15 cellular contexts compared by ENCODE assay signal in genomic region chr5:90878081-90878480, GRCh38.
DNase-seq lines count a peak whose midpoint lies in the region; ATAC-seq, FAIRE-seq and TF ChIP-seq lines count a peak whose summit lies in the region.
"Had no signal": no experiment of that assay in that cellular context is flagged by ENCODE, and none has a peak within 500 bp of the region (broad histone marks: within the 10 kb centered on the region; RNA-seq: fewer than 3 reads in every experiment).

No MANE protein-coding gene starts in this region.

- H3K36me3 ChIP-seq in K562 (ENCODE audit: control insufficient read depth, insufficient read depth, low read length) = peaks cover 20% of the 10 kb centered on the region; the same call in 2 of the 3 replicates
- H3K36me3 ChIP-seq in iPS-18a (ENCODE audit: control insufficient read depth, low read depth, low read length) = peaks cover 4% of the 10 kb centered on the region
- H3K36me3 ChIP-seq in pancreas = no peaks in the 10 kb centered on the region
- H3K36me3 ChIP-seq: breast epithelium, neural progenitor cell, tibial artery had no signal

- peak overlapping the region in 2 of 3 experiments; percentile 53 to 85; a peak in 3 of 7 replicates for H3K27ac Mint-ChIP-seq in H9
- H3K27ac Mint-ChIP-seq: activated CD8-positive, alpha-beta T cell treated with anti-CD3 and anti-CD28 coated beads, Interleukin-2, amount 10 ng/mL, durations not matched to agents 7 days and 5 days; neural progenitor cell had no signal

- no peaks in the 10 kb centered on the region for H3K9me1 ChIP-seq in K562 (ENCODE audit: control insufficient read depth, insufficient read depth, low read length)

- no peaks in the 10 kb centered on the region for H3K23me2 ChIP-seq in H9 (ENCODE audit: insufficient read length, low read depth, low read length, poor library complexity, severe bottlenecking)

- no peak for ATAC-seq in K562
- ATAC-seq in pancreas = peak; percentile 66 to 84 (median 74)
- no peak for ATAC-seq in GM18511 (IDR thresholded peaks at IDR 0.05; ENCODE audit: unreplicated experiment)
- ATAC-seq: activated CD8-positive, alpha-beta T cell treated with anti-CD3 and anti-CD28 coated beads, Interleukin-2, amount 10 ng/mL, durations not matched to agents 7 days and 5 days had no signal

- no peak overlapping the region for H2BK20ac ChIP-seq in H9 (ENCODE audit: low read depth, low read length, poor library complexity, severe bottlenecking)

- TF ChIP-seq EP300 in K562 (IDR thresholded peaks at IDR 0.05; ENCODE audit: low read length) = no peak

- H3K79me2 ChIP-seq in H9 (ENCODE audit: insufficient read depth, low read length) = no peaks in the 10 kb centered on the region
- H3K79me2 ChIP-seq in K562 (ENCODE audit: control insufficient read depth, insufficient read depth, low read length) = no peaks in the 10 kb centered on the region

- H4K5ac ChIP-seq in H9 (ENCODE audit: insufficient read length, low read depth, low read length) = no peak overlapping the region

- H2BK12ac ChIP-seq in H9 (ENCODE audit: insufficient read length, low read depth, low read length) = no peak overlapping the region

- no peak overlapping the region for H3K4ac ChIP-seq in H9 (ENCODE audit: low read depth, low read length)

- H3K4me1 ChIP-seq in H9 (ENCODE audit: insufficient read depth, low read length) = peaks cover 5% of the 10 kb centered on the region; the same call in 1 of the 2 replicates
- peaks cover 0 to 9% of the 10 kb centered on the region in 2 experiments; a peak in 1 of 5 replicates for H3K4me1 ChIP-seq in K562 (replicated peaks in 1 of 2; ENCODE audit: control insufficient read depth in 2 of 2, insufficient read depth in 2 of 2, low read length in 2 of 2)
- H3K4me1 ChIP-seq in iPS-18a (ENCODE audit: control insufficient read depth, low read depth, low read length) = peaks cover 49% of the 10 kb centered on the region
- H3K4me1 ChIP-seq in pancreas = peaks cover 4 to 20% (median 19%) of the 10 kb centered on the region in 3 donors
- H3K4me1 ChIP-seq: breast epithelium had no signal

- DNase-seq in H9 (no peak), K562 (ENCODE audit: extremely low read depth in 1 of 4, low spot score in 3 of 4) (no peak), pancreas (peak in 1 of 6 donors; percentile 12), globus pallidus (ENCODE audit: low spot score) (no peak), T-helper 9 cell (no peak), cerebellum (ENCODE audit: low spot score) (no peak)
- DNase-seq: activated CD8-positive, alpha-beta T cell treated with anti-CD3 and anti-CD28 coated beads, Interleukin-2, amount 10 ng/mL, durations not matched to agents 7 days and 5 days; activated naive CD4-positive, alpha-beta T cell treated with Interleukin-2 at 50 U/mL for 16 hours; T1000 had no signal

- no peak overlapping the region for H2BK15ac ChIP-seq in H9 (ENCODE audit: low read depth, low read length)

- TF ChIP-seq CTCF in H9 (conservative IDR thresholded peaks at IDR 0.05) (no peak), K562 (IDR thresholded peaks at IDR 0.05 in 2 of 3, conservative IDR thresholded peaks at IDR 0.05 in 1 of 3; ENCODE audit: insufficient read depth in 2 of 3, low read depth in 1 of 3, low read length in 3 of 3) (no peak), pancreas (IDR thresholded peaks at IDR 0.05) (no peak)

- H4K8ac ChIP-seq in H9 (replicated peaks; ENCODE audit: insufficient read length, low read depth, low read length) = no peak overlapping the region

- H2AFZ ChIP-seq in H9 (ENCODE audit: low read length) (no peak overlapping the region), K562 (ENCODE audit: low read depth, low read length) (no peak overlapping the region)
- H2AFZ ChIP-seq: neural progenitor cell had no signal

- H3K23ac ChIP-seq in H9 (ENCODE audit: insufficient read length, low read depth, low read length) = no peak overlapping the region

- no CpG with 5 or more reads among the region's 7 CpGs for WGBS in H9 (ENCODE audit: extremely low coverage, insufficient read length, low lambda C conversion rate)
- 54% methylated on average over 7 of the region's 7 CpGs for WGBS in K562 (ENCODE audit: insufficient coverage, low coverage, missing lambda C conversion rate)
- 35 to 37% methylated on average over 7 of the region's 7 CpGs for WGBS in pancreas, 2 donors

- H3K36me3 Mint-ChIP-seq in H9 (ENCODE audit: insufficient read depth in 1 of 3, low read depth in 3 of 3) = peaks cover 4 to 18% (median 4%) of the 10 kb centered on the region in 3 experiments

- H4K20me1 ChIP-seq in H9 (ENCODE audit: control insufficient read depth, insufficient read depth, insufficient read length) = no peaks in the 10 kb centered on the region
- H4K20me1 ChIP-seq in K562 (replicated peaks; ENCODE audit: control insufficient read depth, insufficient read depth, low read length) = no peaks in the 10 kb centered on the region

- H3K27ac ChIP-seq in H9 (ENCODE audit: insufficient read length, low read depth, low read length) (no peak overlapping the region), K562 (ENCODE audit: extremely low read depth, low read depth, low read length) (0 out of 3 replicates have a peak overlapping the region, but pooled peaks have one; percentile 21), iPS-18a (ENCODE audit: low read length) (peak overlapping the region; percentile 9), pancreas (peak overlapping the region in 2 of 4 donors; percentile 2 to 52)
- H3K27ac ChIP-seq: epithelial cell of prostate, neural progenitor cell had no signal

- no peak for TF ChIP-seq POLR2A in K562 (conservative IDR thresholded peaks at IDR 0.05)

- H4K91ac ChIP-seq in H9 (ENCODE audit: insufficient read length, low read depth, low read length) = no peak overlapping the region

- in situ Hi-C loops in K562 (cut with MboI) = no loop called here

- H3K14ac ChIP-seq in H9 (ENCODE audit: insufficient read depth, low read length) = no peak overlapping the region

- TF ChIP-seq RAD21 in K562 (CRISPR knock-in tag; conservative IDR thresholded peaks at IDR 0.05 in 1 of 2, IDR thresholded peaks at IDR 0.05 in 1 of 2) = no peak

- H2BK120ac ChIP-seq in H9 (ENCODE audit: low read depth, low read length, poor library complexity, severe bottlenecking) = no peak overlapping the region

- POLR2A ChIA-PET in K562 (lab: Yijun Ruan, JAX) = interaction anchor here (1.0 to 1.1 kb wide), 3 partner anchors 9 to 507 kb away, joined by 3 read pairs; no protein-coding TSS in a partner anchor

- H3K27me3 ChIP-seq in H9 (ENCODE audit: insufficient read depth, low read length) (no peaks in the 10 kb centered on the region), K562 (ENCODE audit: control insufficient read depth in 2 of 2, insufficient read depth in 2 of 2, low read length in 2 of 2) (no peaks in the 10 kb centered on the region), iPS-18a (ENCODE audit: control insufficient read depth, insufficient read depth, low read length) (no peaks in the 10 kb centered on the region), pancreas (no peaks in the 10 kb centered on the region)
- H3K27me3 ChIP-seq: breast epithelium, neural progenitor cell, tibial artery had no signal

- no peak overlapping the region for H2BK5ac ChIP-seq in H9 (ENCODE audit: insufficient read length, low read length)

- H3K4me1 Mint-ChIP-seq in H9 = peaks cover 53% of the 10 kb centered on the region in 2 experiments

- no peak overlapping the region for H3T11ph ChIP-seq in H9 (ENCODE audit: low read length)

- H3K4me3 ChIP-seq in K562 = no peak overlapping the region
- H3K4me3 ChIP-seq in iPS-18a (ENCODE audit: low read length) = no peak overlapping the region
- H3K4me3 ChIP-seq in pancreas = no peak overlapping the region
- H3K4me3 ChIP-seq: breast epithelium, neural progenitor cell, tibial artery had no signal

- intact Hi-C loops in K562 (cut with micrococcal nuclease) (no loop called here), pancreas (cut with DNase I) (no loop called here)

- H3K9me3 ChIP-seq in H9 (ENCODE audit: control insufficient read depth, low read depth, low read length) (no peaks in the 10 kb centered on the region), K562 (replicated peaks; ENCODE audit: control insufficient read depth, insufficient read depth, low read depth, low read length) (no peaks in the 10 kb centered on the region), iPS-18a (ENCODE audit: control insufficient read depth, low read depth, low read length) (no peaks in the 10 kb centered on the region), pancreas (no peaks in the 10 kb centered on the region)
- H3K9me3 ChIP-seq: breast epithelium, tibial artery had no signal

- H3K79me1 ChIP-seq in H9 (ENCODE audit: insufficient read depth, low read depth, low read length, poor library complexity, severe bottlenecking) = no peaks in the 10 kb centered on the region

- no peaks in the 10 kb centered on the region for H3K9me3 Mint-ChIP-seq in H9
- H3K9me3 Mint-ChIP-seq: neural progenitor cell had no signal

- H3K27me3 Mint-ChIP-seq in H9 (ENCODE audit: low read depth) = no peaks in the 10 kb centered on the region

- FAIRE-seq in K562 (lab: Jason Lieb, UNC) (no peak), pancreas (lab: Jason Lieb, UNC) (no peak)

- BruUV-seq in K562 (replicated peaks; lab: Mats Ljungman, UMichigan) = no TSS peak

- CTCF ChIA-PET in K562 (lab: Yijun Ruan, JAX; ENCODE audit: low intra/inter-chr PET ratio) = no interaction called here

- no peak overlapping the region for H3K56ac ChIP-seq in H9 (ENCODE audit: insufficient read length, low read depth, low read length)

- no peak overlapping the region for H3K9ac ChIP-seq in H9 (ENCODE audit: extremely low read depth, insufficient read length, low read length)
- no peak overlapping the region for H3K9ac ChIP-seq in K562 (ENCODE audit: insufficient read depth in 1 of 2, low read depth in 2 of 2, low read length in 2 of 2)
- no peak overlapping the region for H3K9ac ChIP-seq in iPS-18a (ENCODE audit: low read length)
- H3K9ac ChIP-seq: neural progenitor cell had no signal

- H3K4me3 Mint-ChIP-seq in H9 = no peak overlapping the region
- H3K4me3 Mint-ChIP-seq: activated CD8-positive, alpha-beta T cell treated with anti-CD3 and anti-CD28 coated beads, Interleukin-2, amount 10 ng/mL, durations not matched to agents 7 days and 5 days; neural progenitor cell had no signal

- H3K4me2 ChIP-seq in H9 (ENCODE audit: insufficient read depth, insufficient read length, low read length) (no peak overlapping the region), K562 (ENCODE audit: insufficient read depth, low read length) (no peak overlapping the region)
- H3K4me2 ChIP-seq: neural progenitor cell had no signal

- H3K18ac ChIP-seq in H9 (ENCODE audit: insufficient read length, low read depth, low read length) = no peak overlapping the region

- H2AK5ac ChIP-seq in H9 (ENCODE audit: insufficient read length, low read length) = no peak overlapping the region

TF ChIP-seq in K562, 482 proteins besides CTCF, POLR2A, EP300 and RAD21 (continues in another document):
- TF ChIP-seq SRF (CRISPR knock-in tag; IDR thresholded peaks at IDR 0.05) = no peak

Comparison
In these comparisons a context has a peak if more than half of its experiments do, and no peak if none do; other contexts are left out.
1. ATAC-seq: peak in pancreas (4 of 4); none in K562 (single experiment) and GM18511 (single experiment).